1 cellular context compared by ENCODE assay signal in the genomic region with DNA sequence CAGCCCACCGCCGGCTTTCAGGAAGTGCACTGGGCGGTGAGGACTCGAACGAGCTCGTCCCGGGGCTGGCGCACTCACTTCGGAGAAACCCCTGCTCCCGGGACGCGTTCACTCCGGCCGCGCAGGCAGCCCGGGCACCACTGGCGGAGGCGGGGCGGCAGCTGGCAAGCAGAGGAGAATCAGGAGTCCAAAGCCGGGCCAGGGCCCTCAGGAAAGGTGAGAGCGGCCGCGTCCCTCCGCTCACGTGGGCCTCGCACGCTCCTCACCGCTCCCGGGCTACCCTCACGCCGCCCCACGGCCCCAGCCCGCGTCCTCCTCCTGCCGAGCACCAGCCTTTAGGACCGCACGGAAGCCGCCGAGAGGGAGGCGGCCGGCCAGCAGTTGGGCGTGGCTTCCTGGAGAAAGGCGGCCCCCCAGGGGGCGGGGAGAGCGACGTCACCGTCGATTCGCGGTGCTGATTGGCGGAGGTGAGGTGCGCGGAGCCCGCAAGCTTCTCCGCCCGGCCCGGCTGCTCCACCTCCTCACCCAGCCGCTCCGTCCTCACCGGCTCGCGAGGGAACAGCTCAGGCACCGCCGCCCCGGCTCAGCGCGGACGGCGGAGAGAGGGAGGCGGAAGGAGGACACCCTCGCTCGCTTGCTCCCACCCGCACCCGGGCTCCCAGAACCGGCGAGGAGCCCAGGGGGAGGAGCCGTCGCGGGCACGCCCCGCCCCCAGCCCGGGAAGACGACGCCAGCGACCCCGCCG.
TF ChIP-seq lines count a peak whose summit lies in the region.

A gene (plus strand): TSS at position 516 of the 745 bp plus-strand sequence. CDS start 400 bp downstream, outside the sequence.

TF ChIP-seq in HEK293, 187 proteins besides CTCF, POLR2A, EP300 and RAD21 (continued from another document and continues in another):
- TF ChIP-seq, protein P1, sequence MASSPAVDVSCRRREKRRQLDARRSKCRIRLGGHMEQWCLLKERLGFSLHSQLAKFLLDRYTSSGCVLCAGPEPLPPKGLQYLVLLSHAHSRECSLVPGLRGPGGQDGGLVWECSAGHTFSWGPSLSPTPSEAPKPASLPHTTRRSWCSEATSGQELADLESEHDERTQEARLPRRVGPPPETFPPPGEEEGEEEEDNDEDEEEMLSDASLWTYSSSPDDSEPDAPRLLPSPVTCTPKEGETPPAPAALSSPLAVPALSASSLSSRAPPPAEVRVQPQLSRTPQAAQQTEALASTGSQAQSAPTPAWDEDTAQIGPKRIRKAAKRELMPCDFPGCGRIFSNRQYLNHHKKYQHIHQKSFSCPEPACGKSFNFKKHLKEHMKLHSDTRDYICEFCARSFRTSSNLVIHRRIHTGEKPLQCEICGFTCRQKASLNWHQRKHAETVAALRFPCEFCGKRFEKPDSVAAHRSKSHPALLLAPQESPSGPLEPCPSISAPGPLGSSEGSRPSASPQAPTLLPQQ (tag by site-specific recombination; IDR thresholded peaks at IDR 0.05): peak; percentile 93
- no peak for TF ChIP-seq ZNF223 (tag by site-specific recombination; IDR thresholded peaks at IDR 0.05)
- TF ChIP-seq, protein P2, sequence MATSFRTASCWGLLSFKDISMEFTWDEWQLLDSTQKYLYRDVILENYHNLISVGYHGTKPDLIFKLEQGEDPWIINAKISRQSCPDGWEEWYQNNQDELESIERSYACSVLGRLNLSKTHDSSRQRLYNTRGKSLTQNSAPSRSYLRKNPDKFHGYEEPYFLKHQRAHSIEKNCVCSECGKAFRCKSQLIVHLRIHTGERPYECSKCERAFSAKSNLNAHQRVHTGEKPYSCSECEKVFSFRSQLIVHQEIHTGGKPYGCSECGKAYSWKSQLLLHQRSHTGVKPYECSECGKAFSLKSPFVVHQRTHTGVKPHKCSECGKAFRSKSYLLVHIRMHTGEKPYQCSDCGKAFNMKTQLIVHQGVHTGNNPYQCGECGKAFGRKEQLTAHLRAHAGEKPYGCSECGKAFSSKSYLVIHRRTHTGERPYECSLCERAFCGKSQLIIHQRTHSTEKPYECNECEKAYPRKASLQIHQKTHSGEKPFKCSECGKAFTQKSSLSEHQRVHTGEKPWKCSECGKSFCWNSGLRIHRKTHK (tag by site-specific recombination; IDR thresholded peaks at IDR 0.05): no peak
- TF ChIP-seq FEZF1 (tag by site-specific recombination; IDR thresholded peaks at IDR 0.05): no peak
- no peak for TF ChIP-seq ZNF404 (tag by site-specific recombination; IDR thresholded peaks at IDR 0.05)
- TF ChIP-seq ZBTB21 (tag by site-specific recombination; IDR thresholded peaks at IDR 0.05): no peak
- no peak for TF ChIP-seq ZNF23 (tag by site-specific recombination; IDR thresholded peaks at IDR 0.05; ENCODE audit: borderline replicate concordance)
- TF ChIP-seq ZNF239 (tag by site-specific recombination; IDR thresholded peaks at IDR 0.05): no peak
- no peak for TF ChIP-seq ZNF623 (tag by site-specific recombination; IDR thresholded peaks at IDR 0.05)
- TF ChIP-seq ZNF19 (tag by site-specific recombination; IDR thresholded peaks at IDR 0.05; ENCODE audit: low read depth): no peak
- TF ChIP-seq ZEB2 (tag by site-specific recombination; IDR thresholded peaks at IDR 0.05): peak; percentile 97
- no peak for TF ChIP-seq ZFP41 (tag by site-specific recombination; IDR thresholded peaks at IDR 0.05; ENCODE audit: borderline replicate concordance)
- TF ChIP-seq, protein P3, sequence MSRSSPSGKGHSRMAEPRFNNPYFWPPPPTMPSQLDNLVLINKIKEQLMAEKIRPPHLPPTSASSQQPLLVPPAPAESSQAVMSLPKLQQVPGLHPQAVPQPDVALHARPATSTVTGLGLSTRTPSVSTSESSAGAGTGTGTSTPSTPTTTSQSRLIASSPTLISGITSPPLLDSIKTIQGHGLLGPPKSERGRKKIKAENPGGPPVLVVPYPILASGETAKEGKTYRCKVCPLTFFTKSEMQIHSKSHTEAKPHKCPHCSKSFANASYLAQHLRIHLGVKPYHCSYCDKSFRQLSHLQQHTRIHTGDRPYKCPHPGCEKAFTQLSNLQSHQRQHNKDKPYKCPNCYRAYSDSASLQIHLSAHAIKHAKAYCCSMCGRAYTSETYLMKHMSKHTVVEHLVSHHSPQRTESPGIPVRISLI (tag by site-specific recombination; IDR thresholded peaks at IDR 0.05): no peak
- TF ChIP-seq, protein P4, sequence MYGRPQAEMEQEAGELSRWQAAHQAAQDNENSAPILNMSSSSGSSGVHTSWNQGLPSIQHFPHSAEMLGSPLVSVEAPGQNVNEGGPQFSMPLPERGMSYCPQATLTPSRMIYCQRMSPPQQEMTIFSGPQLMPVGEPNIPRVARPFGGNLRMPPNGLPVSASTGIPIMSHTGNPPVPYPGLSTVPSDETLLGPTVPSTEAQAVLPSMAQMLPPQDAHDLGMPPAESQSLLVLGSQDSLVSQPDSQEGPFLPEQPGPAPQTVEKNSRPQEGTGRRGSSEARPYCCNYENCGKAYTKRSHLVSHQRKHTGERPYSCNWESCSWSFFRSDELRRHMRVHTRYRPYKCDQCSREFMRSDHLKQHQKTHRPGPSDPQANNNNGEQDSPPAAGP (tag by site-specific recombination; IDR thresholded peaks at IDR 0.05): peak; percentile 78; the same call in 1 of the 2 replicates
- TF ChIP-seq, protein P5, sequence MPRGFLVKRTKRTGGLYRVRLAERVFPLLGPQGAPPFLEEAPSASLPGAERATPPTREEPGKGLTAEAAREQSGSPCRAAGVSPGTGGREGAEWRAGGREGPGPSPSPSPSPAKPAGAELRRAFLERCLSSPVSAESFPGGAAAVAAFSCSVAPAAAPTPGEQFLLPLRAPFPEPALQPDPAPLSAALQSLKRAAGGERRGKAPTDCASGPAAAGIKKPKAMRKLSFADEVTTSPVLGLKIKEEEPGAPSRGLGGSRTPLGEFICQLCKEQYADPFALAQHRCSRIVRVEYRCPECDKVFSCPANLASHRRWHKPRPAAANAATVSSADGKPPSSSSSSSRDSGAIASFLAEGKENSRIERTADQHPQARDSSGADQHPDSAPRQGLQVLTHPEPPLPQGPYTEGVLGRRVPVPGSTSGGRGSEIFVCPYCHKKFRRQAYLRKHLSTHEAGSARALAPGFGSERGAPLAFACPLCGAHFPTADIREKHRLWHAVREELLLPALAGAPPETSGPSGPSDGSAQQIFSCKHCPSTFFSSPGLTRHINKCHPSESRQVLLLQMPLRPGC (tag by site-specific recombination; IDR thresholded peaks at IDR 0.05): 0 out of 2 replicates have a peak, but pooled peaks have one; percentile 27
- no peak for TF ChIP-seq ZNF521 (tag by site-specific recombination; IDR thresholded peaks at IDR 0.05)
- TF ChIP-seq HOXC10 (CRISPR knock-in tag; IDR thresholded peaks at IDR 0.05): no peak
- no peak for TF ChIP-seq ZNF274 (IDR thresholded peaks at IDR 0.05; ENCODE audit: low read length)
- TF ChIP-seq ZNF274 (tag by site-specific recombination; IDR thresholded peaks at IDR 0.05; ENCODE audit: borderline replicate concordance): no peak
- no peak for TF ChIP-seq HOXA7 (CRISPR knock-in tag; IDR thresholded peaks at IDR 0.05; ENCODE audit: borderline replicate concordance)
- TF ChIP-seq ZNF140 (tag by site-specific recombination; IDR thresholded peaks at IDR 0.05): no peak
- TF ChIP-seq ZNF174 (tag by site-specific recombination; IDR thresholded peaks at IDR 0.05): no peak
- peak; percentile 45; the same call in 1 of the 2 replicates for TF ChIP-seq YY1 (tag by site-specific recombination; IDR thresholded peaks at IDR 0.05)
- TF ChIP-seq MEIS1 (CRISPR knock-in tag; IDR thresholded peaks at IDR 0.05; ENCODE audit: borderline replicate concordance): no peak
- no peak for TF ChIP-seq ZBTB1 (tag by site-specific recombination; IDR thresholded peaks at IDR 0.05)
- TF ChIP-seq OSR2 (tag by site-specific recombination; IDR thresholded peaks at IDR 0.05): no peak
- TF ChIP-seq, protein P6, sequence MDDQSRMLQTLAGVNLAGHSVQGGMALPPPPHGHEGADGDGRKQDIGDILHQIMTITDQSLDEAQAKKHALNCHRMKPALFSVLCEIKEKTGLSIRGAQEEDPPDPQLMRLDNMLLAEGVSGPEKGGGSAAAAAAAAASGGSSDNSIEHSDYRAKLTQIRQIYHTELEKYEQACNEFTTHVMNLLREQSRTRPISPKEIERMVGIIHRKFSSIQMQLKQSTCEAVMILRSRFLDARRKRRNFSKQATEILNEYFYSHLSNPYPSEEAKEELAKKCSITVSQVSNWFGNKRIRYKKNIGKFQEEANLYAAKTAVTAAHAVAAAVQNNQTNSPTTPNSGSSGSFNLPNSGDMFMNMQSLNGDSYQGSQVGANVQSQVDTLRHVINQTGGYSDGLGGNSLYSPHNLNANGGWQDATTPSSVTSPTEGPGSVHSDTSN (CRISPR knock-in tag; IDR thresholded peaks at IDR 0.05): peak; percentile 47; the same call in 1 of the 2 replicates
- TF ChIP-seq, protein P7, sequence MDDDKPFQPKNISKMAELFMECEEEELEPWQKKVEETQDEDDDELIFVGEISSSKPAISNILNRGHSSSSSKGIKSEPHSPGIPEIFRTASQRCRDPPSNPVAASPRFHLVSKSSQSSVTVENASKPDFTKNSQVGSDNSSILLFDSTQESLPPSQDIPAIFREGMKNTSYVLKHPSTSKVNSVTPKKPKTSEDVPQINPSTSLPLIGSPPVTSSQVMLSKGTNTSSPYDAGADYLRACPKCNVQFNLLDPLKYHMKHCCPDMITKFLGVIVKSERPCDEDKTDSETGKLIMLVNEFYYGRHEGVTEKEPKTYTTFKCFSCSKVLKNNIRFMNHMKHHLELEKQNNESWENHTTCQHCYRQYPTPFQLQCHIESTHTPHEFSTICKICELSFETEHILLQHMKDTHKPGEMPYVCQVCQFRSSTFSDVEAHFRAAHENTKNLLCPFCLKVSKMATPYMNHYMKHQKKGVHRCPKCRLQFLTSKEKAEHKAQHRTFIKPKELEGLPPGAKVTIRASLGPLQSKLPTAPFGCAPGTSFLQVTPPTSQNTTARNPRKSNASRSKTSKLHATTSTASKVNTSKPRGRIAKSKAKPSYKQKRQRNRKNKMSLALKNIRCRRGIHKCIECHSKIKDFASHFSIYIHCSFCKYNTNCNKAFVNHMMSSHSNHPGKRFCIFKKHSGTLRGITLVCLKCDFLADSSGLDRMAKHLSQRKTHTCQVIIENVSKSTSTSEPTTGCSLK (tag by site-specific recombination; IDR thresholded peaks at IDR 0.05): no peak
- TF ChIP-seq, protein P8, sequence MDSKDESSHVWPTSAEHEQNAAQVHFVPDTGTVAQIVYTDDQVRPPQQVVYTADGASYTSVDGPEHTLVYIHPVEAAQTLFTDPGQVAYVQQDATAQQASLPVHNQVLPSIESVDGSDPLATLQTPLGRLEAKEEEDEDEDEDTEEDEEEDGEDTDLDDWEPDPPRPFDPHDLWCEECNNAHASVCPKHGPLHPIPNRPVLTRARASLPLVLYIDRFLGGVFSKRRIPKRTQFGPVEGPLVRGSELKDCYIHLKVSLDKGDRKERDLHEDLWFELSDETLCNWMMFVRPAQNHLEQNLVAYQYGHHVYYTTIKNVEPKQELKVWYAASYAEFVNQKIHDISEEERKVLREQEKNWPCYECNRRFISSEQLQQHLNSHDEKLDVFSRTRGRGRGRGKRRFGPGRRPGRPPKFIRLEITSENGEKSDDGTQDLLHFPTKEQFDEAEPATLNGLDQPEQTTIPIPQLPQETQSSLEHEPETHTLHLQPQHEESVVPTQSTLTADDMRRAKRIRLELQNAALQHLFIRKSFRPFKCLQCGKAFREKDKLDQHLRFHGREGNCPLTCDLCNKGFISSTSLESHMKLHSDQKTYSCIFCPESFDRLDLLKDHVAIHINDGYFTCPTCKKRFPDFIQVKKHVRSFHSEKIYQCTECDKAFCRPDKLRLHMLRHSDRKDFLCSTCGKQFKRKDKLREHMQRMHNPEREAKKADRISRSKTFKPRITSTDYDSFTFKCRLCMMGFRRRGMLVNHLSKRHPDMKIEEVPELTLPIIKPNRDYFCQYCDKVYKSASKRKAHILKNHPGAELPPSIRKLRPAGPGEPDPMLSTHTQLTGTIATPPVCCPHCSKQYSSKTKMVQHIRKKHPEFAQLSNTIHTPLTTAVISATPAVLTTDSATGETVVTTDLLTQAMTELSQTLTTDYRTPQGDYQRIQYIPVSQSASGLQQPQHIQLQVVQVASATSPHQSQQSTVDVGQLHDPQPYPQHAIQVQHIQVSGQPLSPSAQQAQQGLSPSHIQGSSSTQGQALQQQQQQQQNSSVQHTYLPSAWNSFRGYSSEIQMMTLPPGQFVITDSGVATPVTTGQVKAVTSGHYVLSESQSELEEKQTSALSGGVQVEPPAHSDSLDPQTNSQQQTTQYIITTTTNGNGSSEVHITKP (tag by site-specific recombination; IDR thresholded peaks at IDR 0.05): peak; percentile 92
- peak; percentile 77 for TF ChIP-seq ZFHX2 (tag by site-specific recombination; conservative IDR thresholded peaks at IDR 0.05)
- TF ChIP-seq ZNF621 (tag by site-specific recombination; IDR thresholded peaks at IDR 0.05): no peak
- no peak for TF ChIP-seq ZNF133 (tag by site-specific recombination; IDR thresholded peaks at IDR 0.05)
- TF ChIP-seq ZNF707 (tag by site-specific recombination; IDR thresholded peaks at IDR 0.05): no peak
- TF ChIP-seq YY2 (tag by site-specific recombination; IDR thresholded peaks at IDR 0.05): peak; percentile 68
- no peak for TF ChIP-seq ZNF175 (tag by site-specific recombination; IDR thresholded peaks at IDR 0.05)
- TF ChIP-seq ZNF341 (tag by site-specific recombination; IDR thresholded peaks at IDR 0.05; ENCODE audit: low read depth): peak; percentile 98
- TF ChIP-seq KLF8 (tag by site-specific recombination; IDR thresholded peaks at IDR 0.05): peak; percentile 98
- peak; percentile 99 for TF ChIP-seq ZNF366 (tag by site-specific recombination; conservative IDR thresholded peaks at IDR 0.05)
- peak; percentile 100 for TF ChIP-seq ZNF501 (tag by site-specific recombination; IDR thresholded peaks at IDR 0.05)
- TF ChIP-seq ZNF660 (tag by site-specific recombination; IDR thresholded peaks at IDR 0.05): peak; percentile 73
- no peak for TF ChIP-seq ZNF350 (tag by site-specific recombination; IDR thresholded peaks at IDR 0.05)
- TF ChIP-seq SP2 (tag by site-specific recombination; IDR thresholded peaks at IDR 0.05): peak; percentile 90
- peak; percentile 72; the same call in 1 of the 2 replicates for TF ChIP-seq ZNF776 (tag by site-specific recombination; IDR thresholded peaks at IDR 0.05; ENCODE audit: borderline replicate concordance)
- peak; percentile 67; the same call in 1 of the 2 replicates for TF ChIP-seq ZNF24 (tag by site-specific recombination; IDR thresholded peaks at IDR 0.05)
- no peak for TF ChIP-seq ZNF473 (tag by site-specific recombination; IDR thresholded peaks at IDR 0.05)
- TF ChIP-seq ZNF677 (tag by site-specific recombination; IDR thresholded peaks at IDR 0.05): no peak
- TF ChIP-seq, protein P9, sequence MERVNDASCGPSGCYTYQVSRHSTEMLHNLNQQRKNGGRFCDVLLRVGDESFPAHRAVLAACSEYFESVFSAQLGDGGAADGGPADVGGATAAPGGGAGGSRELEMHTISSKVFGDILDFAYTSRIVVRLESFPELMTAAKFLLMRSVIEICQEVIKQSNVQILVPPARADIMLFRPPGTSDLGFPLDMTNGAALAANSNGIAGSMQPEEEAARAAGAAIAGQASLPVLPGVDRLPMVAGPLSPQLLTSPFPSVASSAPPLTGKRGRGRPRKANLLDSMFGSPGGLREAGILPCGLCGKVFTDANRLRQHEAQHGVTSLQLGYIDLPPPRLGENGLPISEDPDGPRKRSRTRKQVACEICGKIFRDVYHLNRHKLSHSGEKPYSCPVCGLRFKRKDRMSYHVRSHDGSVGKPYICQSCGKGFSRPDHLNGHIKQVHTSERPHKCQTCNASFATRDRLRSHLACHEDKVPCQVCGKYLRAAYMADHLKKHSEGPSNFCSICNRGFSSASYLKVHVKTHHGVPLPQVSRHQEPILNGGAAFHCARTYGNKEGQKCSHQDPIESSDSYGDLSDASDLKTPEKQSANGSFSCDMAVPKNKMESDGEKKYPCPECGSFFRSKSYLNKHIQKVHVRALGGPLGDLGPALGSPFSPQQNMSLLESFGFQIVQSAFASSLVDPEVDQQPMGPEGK (tag by site-specific recombination; IDR thresholded peaks at IDR 0.05): peak; percentile 92
- TF ChIP-seq ZNF10 (tag by site-specific recombination; IDR thresholded peaks at IDR 0.05): no peak
- TF ChIP-seq ZNF2 (tag by site-specific recombination; IDR thresholded peaks at IDR 0.05): peak; percentile 84
